1 cellular context compared by ENCODE assay signal in genomic region chr6:3751730-3752537, GRCh38.
TF ChIP-seq lines count a peak whose summit lies in the region.

No MANE protein-coding gene starts in this region.

TF ChIP-seq in HepG2, 621 proteins besides CTCF, POLR2A, EP300 and RAD21 (continued from another document and continues in another):
- TF ChIP-seq ZBTB39 (CRISPR knock-in tag; IDR thresholded peaks at IDR 0.05) = no peak
- TF ChIP-seq BRD4 (CRISPR knock-in tag; IDR thresholded peaks at IDR 0.05) = no peak
- no peak for TF ChIP-seq NPAS2 (CRISPR knock-in tag; IDR thresholded peaks at IDR 0.05; ENCODE audit: borderline replicate concordance)
- 0 out of 2 replicates have a peak, but pooled peaks have one; percentile 45 for TF ChIP-seq ZNF275 (CRISPR knock-in tag; IDR thresholded peaks at IDR 0.05; ENCODE audit: borderline replicate concordance)
- no peak for TF ChIP-seq NR2F1 (CRISPR knock-in tag; IDR thresholded peaks at IDR 0.05)
- TF ChIP-seq ZNF354B (CRISPR knock-in tag; IDR thresholded peaks at IDR 0.05) = no peak
- TF ChIP-seq ZSCAN21 (CRISPR knock-in tag; IDR thresholded peaks at IDR 0.05; ENCODE audit: borderline replicate concordance) = no peak; the same call in 1 of the 2 replicates
- no peak for TF ChIP-seq ATRX (CRISPR knock-in tag; IDR thresholded peaks at IDR 0.05; ENCODE audit: borderline replicate concordance)
- peak; percentile 72; the same call in 1 of the 2 replicates for TF ChIP-seq ZNF619 (CRISPR knock-in tag; IDR thresholded peaks at IDR 0.05)
- TF ChIP-seq BRF2 (CRISPR knock-in tag; IDR thresholded peaks at IDR 0.05) = peak; percentile 80; the same call in 1 of the 2 replicates
- peak; percentile 75; the same call in 1 of the 2 replicates for TF ChIP-seq NFKBIZ (CRISPR knock-in tag; IDR thresholded peaks at IDR 0.05)
- TF ChIP-seq MED1 (CRISPR knock-in tag; IDR thresholded peaks at IDR 0.05) = peak; percentile 76
- peak; percentile 30 for TF ChIP-seq ZNF709 (CRISPR knock-in tag; IDR thresholded peaks at IDR 0.05)
- TF ChIP-seq KDM1A (CRISPR knock-in tag; IDR thresholded peaks at IDR 0.05) = no peak
- peak; percentile 93 for TF ChIP-seq KDM2A (CRISPR knock-in tag; IDR thresholded peaks at IDR 0.05; ENCODE audit: borderline replicate concordance, low read depth)
- peak; percentile 68 for TF ChIP-seq RXRA (CRISPR knock-in tag; IDR thresholded peaks at IDR 0.05)
- no peak for TF ChIP-seq ZNF577 (CRISPR knock-in tag; IDR thresholded peaks at IDR 0.05; ENCODE audit: borderline replicate concordance, low read depth)
- TF ChIP-seq PHF8 (CRISPR knock-in tag; IDR thresholded peaks at IDR 0.05) = peak; percentile 64
- peak; percentile 51; the same call in 1 of the 2 replicates for TF ChIP-seq HBP1 (CRISPR knock-in tag; IDR thresholded peaks at IDR 0.05; ENCODE audit: low read depth)
- TF ChIP-seq ZNF251 (CRISPR knock-in tag; IDR thresholded peaks at IDR 0.05) = no peak
- 0 out of 2 replicates have a peak, but pooled peaks have one; percentile 24 for TF ChIP-seq ZBTB7A (CRISPR knock-in tag; IDR thresholded peaks at IDR 0.05)
- 0 out of 2 replicates have a peak, but pooled peaks have one; percentile 8 for TF ChIP-seq KLF12 (CRISPR knock-in tag; IDR thresholded peaks at IDR 0.05; ENCODE audit: borderline replicate concordance)
- TF ChIP-seq ZBTB25 (CRISPR knock-in tag; IDR thresholded peaks at IDR 0.05) = peak; percentile 87
- TF ChIP-seq ZNF326 (CRISPR knock-in tag; IDR thresholded peaks at IDR 0.05; ENCODE audit: borderline replicate concordance) = 0 out of 2 replicates have a peak, but pooled peaks have one; percentile 39
- TF ChIP-seq IKZF5 (CRISPR knock-in tag; IDR thresholded peaks at IDR 0.05) = peak; percentile 40; the same call in 1 of the 2 replicates
- TF ChIP-seq ARNTL (CRISPR knock-in tag; IDR thresholded peaks at IDR 0.05) = 0 out of 2 replicates have a peak, but pooled peaks have one; percentile 11
- no peak for TF ChIP-seq EZH2 (conservative IDR thresholded peaks at IDR 0.05; ENCODE audit: low read depth, low read length)
- peak; percentile 81 for TF ChIP-seq RBFOX2 (IDR thresholded peaks at IDR 0.05; ENCODE audit: low read depth, low read length)
- no peak for TF ChIP-seq AKNA (CRISPR knock-in tag; IDR thresholded peaks at IDR 0.05; ENCODE audit: borderline replicate concordance)
- no peak for TF ChIP-seq NFE2L1 (CRISPR knock-in tag; IDR thresholded peaks at IDR 0.05; ENCODE audit: borderline replicate concordance)
- no peak for TF ChIP-seq MAF1 (CRISPR knock-in tag; IDR thresholded peaks at IDR 0.05; ENCODE audit: borderline replicate concordance)
- peak; percentile 65; the same call in 1 of the 2 replicates for TF ChIP-seq NRL (CRISPR knock-in tag; IDR thresholded peaks at IDR 0.05; ENCODE audit: borderline replicate concordance)
- peak; percentile 43; the same call in 1 of the 2 replicates for TF ChIP-seq HES4 (CRISPR knock-in tag; IDR thresholded peaks at IDR 0.05; ENCODE audit: borderline replicate concordance)
- TF ChIP-seq ZNF232 (CRISPR knock-in tag; IDR thresholded peaks at IDR 0.05; ENCODE audit: borderline replicate concordance) = peak; percentile 86
- TF ChIP-seq TBX3 (IDR thresholded peaks at IDR 0.05; ENCODE audit: borderline replicate concordance) = no peak
- TF ChIP-seq FLYWCH1 (CRISPR knock-in tag; IDR thresholded peaks at IDR 0.05) = no peak
- TF ChIP-seq LBX2 (CRISPR knock-in tag; IDR thresholded peaks at IDR 0.05; ENCODE audit: borderline replicate concordance) = no peak
- TF ChIP-seq ZNF614 (CRISPR knock-in tag; IDR thresholded peaks at IDR 0.05; ENCODE audit: borderline replicate concordance) = no peak
- TF ChIP-seq SAFB2 (CRISPR knock-in tag; IDR thresholded peaks at IDR 0.05; ENCODE audit: borderline replicate concordance, low read depth) = peak; percentile 21; the same call in 1 of the 2 replicates
- TF ChIP-seq ZNF790 (CRISPR knock-in tag; IDR thresholded peaks at IDR 0.05; ENCODE audit: borderline replicate concordance) = peak; percentile 78; the same call in 1 of the 2 replicates
- peak; percentile 75; the same call in 1 of the 2 replicates for TF ChIP-seq SRY (CRISPR knock-in tag; IDR thresholded peaks at IDR 0.05)
- no peak; the same call in 1 of the 2 replicates for TF ChIP-seq AKAP8 (CRISPR knock-in tag; IDR thresholded peaks at IDR 0.05)
- no peak for TF ChIP-seq JARID2 (CRISPR knock-in tag; IDR thresholded peaks at IDR 0.05; ENCODE audit: insufficient replicate concordance)
- no peak for TF ChIP-seq RARG (CRISPR knock-in tag; IDR thresholded peaks at IDR 0.05; ENCODE audit: low read depth)
- peak; percentile 50; the same call in 1 of the 2 replicates for TF ChIP-seq MXD1 (CRISPR knock-in tag; IDR thresholded peaks at IDR 0.05)
- TF ChIP-seq SPEN (CRISPR knock-in tag; IDR thresholded peaks at IDR 0.05; ENCODE audit: low read depth) = peak; percentile 63; the same call in 1 of the 2 replicates
- TF ChIP-seq ZNF746 (CRISPR knock-in tag; IDR thresholded peaks at IDR 0.05) = peak; percentile 55; the same call in 1 of the 2 replicates
- peak; percentile 76; the same call in 1 of the 2 replicates for TF ChIP-seq ZNF446 (CRISPR knock-in tag; IDR thresholded peaks at IDR 0.05)
- TF ChIP-seq IRF1 (CRISPR knock-in tag; IDR thresholded peaks at IDR 0.05; ENCODE audit: low read depth) = no peak
- TF ChIP-seq SUZ12 (IDR thresholded peaks at IDR 0.05; ENCODE audit: low read depth, low read length) = no peak
- TF ChIP-seq ZNF451 (CRISPR knock-in tag; IDR thresholded peaks at IDR 0.05) = peak; percentile 5; the same call in 1 of the 2 replicates
- TF ChIP-seq TOE1 (CRISPR knock-in tag; IDR thresholded peaks at IDR 0.05) = no peak
